In genomic region chr11:33802414-33802950, GRCh38 we compare ENCODE assay signal across 8 cellular contexts. TPM values are rescaled to one million over a fixed set of nuclear protein-coding genes. Genes with fewer than 3 reads are reported as not detected.
DNase-seq lines count a peak whose midpoint lies in the region; ATAC-seq and TF ChIP-seq lines count a peak whose summit lies in the region.

No MANE protein-coding gene starts in this region.

- H3K4me1 ChIP-seq in right lobe of liver: peaks cover 0 to 3% (median 0%) of the 10 kb centered on the region in 4 donors

- peak; percentile 74 to 89 (median 82) for ATAC-seq in right lobe of liver
- peak; percentile 77 for ATAC-seq in stimulated activated naive CD8-positive, alpha-beta T cell treated with anti-CD3 and anti-CD28 coated beads, Interleukin-15, amount 100 ng/mL, for 72 hours

- TF ChIP-seq CTCF in dorsolateral prefrontal cortex (IDR thresholded peaks at IDR 0.05 in 54 of 56, conservative IDR thresholded peaks at IDR 0.05 in 2 of 56; ENCODE audit: low read depth in 1 of 56, partially characterized antibody in 56 of 56) (peak in 3 of 56 donors; percentile 10 to 23 (median 12)), right lobe of liver (IDR thresholded peaks at IDR 0.05) (no peak)

- no peak overlapping the region for H3K27ac Mint-ChIP-seq in stimulated activated naive CD8-positive, alpha-beta T cell treated with anti-CD3 and anti-CD28 coated beads, Interleukin-15, amount 100 ng/mL, for 72 hours
- H3K27ac Mint-ChIP-seq in activated T-helper 1 cell treated with anti-CD3 and anti-CD28 coated beads, Interleukin-12 subunit alpha, Interleukin-12 subunit beta, Interleukin-2, Interleukin-4 antibody, amounts not matched to agents 30 ng/mL and 10 ng/mL and 1 ng/mL, durations not matched to agents 14 hours and 24 hours and 36 hours: no peak overlapping the region

- in situ Hi-C loops in KBM-7 (cut with MboI; ENCODE audit: low pct_unique_long_range_greater_than_20kb, low sequenced_read_pairs): loop anchor here (25.0 kb wide), 1 partner anchor 360 kb away; no protein-coding TSS in a partner anchor

- peak overlapping the region in 2 of 59 donors; percentile 8 to 66 for H3K27ac ChIP-seq in dorsolateral prefrontal cortex
- no peak overlapping the region for H3K27ac ChIP-seq in right lobe of liver

- DNase-seq in Daoy (ENCODE audit: low read depth) (peak; percentile 92), KBM-7 (peak; percentile 59), RPMI7951 (ENCODE audit: low read depth) (peak; percentile 86), dorsolateral prefrontal cortex (peak in 9 of 10 donors; percentile 42 to 86 (median 72)), right lobe of liver (peak in 1 of 3 donors; percentile 39), HuH-7.5 (ENCODE audit: low spot score) (no peak)
- DNase-seq in stimulated activated naive CD8-positive, alpha-beta T cell treated with anti-CD3 and anti-CD28 coated beads, Interleukin-15, amount 100 ng/mL, for 72 hours: no peak
- no peak for DNase-seq in activated T-helper 1 cell treated with anti-CD3 and anti-CD28 coated beads, Interleukin-12 subunit alpha, Interleukin-12 subunit beta, Interleukin-2, Interleukin-4 antibody, amounts not matched to agents 30 ng/mL and 10 ng/mL and 1 ng/mL, durations not matched to agents 14 hours and 24 hours and 36 hours (ENCODE audit: low spot score)

- H3K4me3 ChIP-seq in dorsolateral prefrontal cortex (peak overlapping the region in 57 of 59 donors; percentile 11 to 62 (median 47)), right lobe of liver (no peak overlapping the region)

- intact Hi-C loops in dorsolateral prefrontal cortex (cut with DNase I) (no loop called here), right lobe of liver (cut with DNase I) (no loop called here)
- intact Hi-C loops in activated T-helper 1 cell treated with anti-CD3 and anti-CD28 coated beads, Interleukin-12 subunit alpha, Interleukin-12 subunit beta, Interleukin-2, Interleukin-4 antibody, amounts not matched to agents 30 ng/mL and 10 ng/mL and 1 ng/mL, durations not matched to agents 14 hours and 24 hours and 36 hours (cut with micrococcal nuclease): no loop called here

- H3K9me3 ChIP-seq in right lobe of liver: no peaks in the 10 kb centered on the region

- TF ChIP-seq POLR2A in right lobe of liver (IDR thresholded peaks at IDR 0.05): no peak

- no peaks in the 10 kb centered on the region for H3K36me3 Mint-ChIP-seq in activated T-helper 1 cell treated with anti-CD3 and anti-CD28 coated beads, Interleukin-12 subunit alpha, Interleukin-12 subunit beta, Interleukin-2, Interleukin-4 antibody, amounts not matched to agents 30 ng/mL and 10 ng/mL and 1 ng/mL, durations not matched to agents 14 hours and 24 hours and 36 hours (ENCODE audit: low read depth)

- peaks cover 8% of the 10 kb centered on the region for H3K4me1 Mint-ChIP-seq in stimulated activated naive CD8-positive, alpha-beta T cell treated with anti-CD3 and anti-CD28 coated beads, Interleukin-15, amount 100 ng/mL, for 72 hours
- H3K4me1 Mint-ChIP-seq in activated T-helper 1 cell treated with anti-CD3 and anti-CD28 coated beads, Interleukin-12 subunit alpha, Interleukin-12 subunit beta, Interleukin-2, Interleukin-4 antibody, amounts not matched to agents 30 ng/mL and 10 ng/mL and 1 ng/mL, durations not matched to agents 14 hours and 24 hours and 36 hours (ENCODE audit: low read depth): no peaks in the 10 kb centered on the region

- H3K36me3 ChIP-seq in right lobe of liver: no peaks in the 10 kb centered on the region

- 9% methylated on average over 8 of the region's 12 CpGs for WGBS in right lobe of liver (ENCODE audit: insufficient coverage, low coverage, low lambda C conversion rate, missing lambda C conversion rate)

- H3K9me3 Mint-ChIP-seq in stimulated activated naive CD8-positive, alpha-beta T cell treated with anti-CD3 and anti-CD28 coated beads, Interleukin-15, amount 100 ng/mL, for 72 hours: no peaks in the 10 kb centered on the region
- H3K9me3 Mint-ChIP-seq in activated T-helper 1 cell treated with anti-CD3 and anti-CD28 coated beads, Interleukin-12 subunit alpha, Interleukin-12 subunit beta, Interleukin-2, Interleukin-4 antibody, amounts not matched to agents 30 ng/mL and 10 ng/mL and 1 ng/mL, durations not matched to agents 14 hours and 24 hours and 36 hours: no peaks in the 10 kb centered on the region

- H3K27me3 ChIP-seq in dorsolateral prefrontal cortex (peaks cover 0 to 27% (median 0%) of the 10 kb centered on the region in 45 donors), right lobe of liver (peaks cover 0 to 19% of the 10 kb centered on the region in 2 donors)

- H3K4me3 Mint-ChIP-seq in stimulated activated naive CD8-positive, alpha-beta T cell treated with anti-CD3 and anti-CD28 coated beads, Interleukin-15, amount 100 ng/mL, for 72 hours: no peak overlapping the region
- H3K4me3 Mint-ChIP-seq in activated T-helper 1 cell treated with anti-CD3 and anti-CD28 coated beads, Interleukin-12 subunit alpha, Interleukin-12 subunit beta, Interleukin-2, Interleukin-4 antibody, amounts not matched to agents 30 ng/mL and 10 ng/mL and 1 ng/mL, durations not matched to agents 14 hours and 24 hours and 36 hours: no peak overlapping the region

- H3K27me3 Mint-ChIP-seq in stimulated activated naive CD8-positive, alpha-beta T cell treated with anti-CD3 and anti-CD28 coated beads, Interleukin-15, amount 100 ng/mL, for 72 hours: peaks cover 80% of the 10 kb centered on the region
- H3K27me3 Mint-ChIP-seq in activated T-helper 1 cell treated with anti-CD3 and anti-CD28 coated beads, Interleukin-12 subunit alpha, Interleukin-12 subunit beta, Interleukin-2, Interleukin-4 antibody, amounts not matched to agents 30 ng/mL and 10 ng/mL and 1 ng/mL, durations not matched to agents 14 hours and 24 hours and 36 hours (ENCODE audit: insufficient read depth): peaks cover 73% of the 10 kb centered on the region

RNA-seq across cellular contexts. Expression of gene FBXO3, which starts 28.2 kb away (rescaled TPM):
- 37.2 and 54.6 TPM in 2 replicates for total RNA-seq in Daoy (2014; rRNA removed; shearing (Covaris generic))
- 35.7 and 41.2 TPM in 2 replicates for total RNA-seq in RPMI7951 (2014; rRNA removed; shearing (Covaris generic))
- total RNA-seq in dorsolateral prefrontal cortex (10 to 100 TPM; 26.6 to 67.9 (median 53.5) TPM), right lobe of liver (10 to 100 TPM; 18.3 to 28.7 (median 20.8) TPM)
- 18.6 and 24.3 TPM in 2 replicates for total RNA-seq in activated T-helper 1 cell treated with anti-CD3 and anti-CD28 coated beads, Interleukin-12 subunit alpha, Interleukin-12 subunit beta, Interleukin-2, Interleukin-4 antibody, amounts not matched to agents 30 ng/mL and 10 ng/mL and 1 ng/mL, durations not matched to agents 14 hours and 24 hours and 36 hours

Comparison
In these comparisons a context has a peak if more than half of its experiments do, and no peak if none do; other contexts are left out.
1. DNase-seq: peak in Daoy (single experiment), KBM-7 (single experiment), RPMI7951 (single experiment) and dorsolateral prefrontal cortex (9 of 10); none in stimulated activated naive CD8-positive, alpha-beta T cell treated with anti-CD3 and anti-CD28 coated beads, Interleukin-15, amount 100 ng/mL, for 72 hours (0 of 2), HuH-7.5 (single experiment) and activated T-helper 1 cell treated with anti-CD3 and anti-CD28 coated beads, Interleukin-12 subunit alpha, Interleukin-12 subunit beta, Interleukin-2, Interleukin-4 antibody, amounts not matched to agents 30 ng/mL and 10 ng/mL and 1 ng/mL, durations not matched to agents 14 hours and 24 hours and 36 hours (single experiment).
2. H3K4me3 ChIP-seq: peak in dorsolateral prefrontal cortex (57 of 59); none in right lobe of liver (0 of 3).